Comparison of ENCODE assay signal across 8 cellular contexts in the genomic region with DNA sequence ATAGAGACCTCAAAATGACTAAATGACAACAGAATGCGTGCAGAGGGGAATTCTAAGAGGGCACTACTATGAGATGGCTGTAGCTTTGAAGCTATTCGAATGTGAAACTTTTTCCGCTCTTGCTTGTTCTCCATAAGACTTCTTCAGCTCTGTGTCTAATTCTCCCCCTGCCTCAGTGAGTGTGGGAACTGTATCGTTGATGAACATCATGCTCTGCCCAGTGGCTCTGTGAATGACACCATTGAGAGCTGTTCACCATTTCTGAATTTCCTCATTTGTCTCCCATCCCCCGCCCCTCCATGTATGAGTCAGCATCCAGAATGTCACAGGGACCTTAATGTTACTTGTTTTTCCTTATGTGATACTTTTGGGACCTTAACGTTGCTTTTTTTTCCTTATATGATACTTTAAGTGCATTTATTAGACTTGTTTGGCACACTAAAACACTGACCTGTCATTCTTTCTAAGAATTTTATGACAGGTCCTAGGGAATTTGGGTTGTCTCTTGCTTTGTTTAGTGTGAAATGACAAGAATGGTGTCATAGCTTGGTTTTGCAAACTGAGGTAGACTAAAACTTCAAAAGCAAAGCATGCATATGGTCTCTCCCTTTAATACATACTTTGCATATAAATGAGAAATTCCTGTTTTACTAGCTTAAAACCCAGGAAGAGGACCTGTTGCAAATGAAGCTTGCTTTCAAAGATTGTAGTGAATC.
DNase-seq lines count a peak whose midpoint lies in the region; ATAC-seq and TF ChIP-seq lines count a peak whose summit lies in the region.

No MANE protein-coding gene starts in this region.

- H3K4me3 Mint-ChIP-seq in activated naive CD4-positive, alpha-beta T cell treated with anti-CD3 and anti-CD28 coated beads, Interleukin-2, amount 10 ng/mL, durations not matched to agents 7 days and 5 days = no peak overlapping the region

- ATAC-seq in GM19467 (IDR thresholded peaks at IDR 0.05; ENCODE audit: unreplicated experiment) = peak; percentile 32

- H3K27ac ChIP-seq in right atrium auricular region (peak overlapping the region; percentile 67), skeletal muscle tissue (ENCODE audit: low read depth, low read length) (peak overlapping the region; percentile 44)

- H3K27me3 ChIP-seq in right atrium auricular region = no peaks in the 10 kb centered on the region
- no peaks in the 10 kb centered on the region for H3K27me3 ChIP-seq in skeletal muscle tissue (ENCODE audit: control insufficient read depth in 3 of 3, insufficient read depth in 3 of 3, low read length in 3 of 3)

- H3K4me1 ChIP-seq in right atrium auricular region (peaks cover 0 to 86% of the 10 kb centered on the region in 2 donors), skeletal muscle tissue (ENCODE audit: control insufficient read depth in 3 of 3, insufficient read depth in 3 of 3, low read length in 3 of 3) (peaks cover 47 to 60% (median 50%) of the 10 kb centered on the region in 3 donors)

- intact Hi-C loops in posterior vena cava (cut with DNase I) = no loop called here

- no peaks in the 10 kb centered on the region for H3K9me3 ChIP-seq in right atrium auricular region
- H3K9me3 ChIP-seq in skeletal muscle tissue (ENCODE audit: control insufficient read depth in 3 of 3, low read length in 3 of 3) = no peaks in the 10 kb centered on the region

- no peak overlapping the region for H3K9ac ChIP-seq in skeletal muscle tissue (ENCODE audit: low read depth in 1 of 3, low read length in 3 of 3)

- no peak overlapping the region for H3K4me3 ChIP-seq in right atrium auricular region
- no peak overlapping the region for H3K4me3 ChIP-seq in skeletal muscle tissue (ENCODE audit: low read length in 3 of 3)

- H3K36me3 ChIP-seq in right atrium auricular region (no peaks in the 10 kb centered on the region), skeletal muscle tissue (ENCODE audit: control insufficient read depth in 3 of 3, insufficient read depth in 3 of 3, low read length in 3 of 3) (no peaks in the 10 kb centered on the region)

- peaks cover 2% of the 10 kb centered on the region for H3K36me3 Mint-ChIP-seq in activated naive CD4-positive, alpha-beta T cell treated with anti-CD3 and anti-CD28 coated beads, Interleukin-2, amount 10 ng/mL, durations not matched to agents 7 days and 5 days

- CTCF ChIA-PET in activated naive CD4-positive, alpha-beta T cell treated with anti-CD3 and anti-CD28 coated beads, Interleukin-2, amount 10 ng/mL, durations not matched to agents 7 days and 5 days (lab: Charles Lee) = interaction anchor here (0.6 to 1.6 kb wide), 2 partner anchors 16 to 607 kb away, joined by 3 to 4 read pairs; no protein-coding TSS in a partner anchor

- TF ChIP-seq CTCF in right atrium auricular region (IDR thresholded peaks at IDR 0.05) = no peak

- H3K27me3 Mint-ChIP-seq in activated naive CD4-positive, alpha-beta T cell treated with anti-CD3 and anti-CD28 coated beads, Interleukin-2, amount 10 ng/mL, durations not matched to agents 7 days and 5 days = no peaks in the 10 kb centered on the region

- H3K4me1 Mint-ChIP-seq in activated naive CD4-positive, alpha-beta T cell treated with anti-CD3 and anti-CD28 coated beads, Interleukin-2, amount 10 ng/mL, durations not matched to agents 7 days and 5 days = peaks cover 28% of the 10 kb centered on the region

- H3K9me3 Mint-ChIP-seq in activated naive CD4-positive, alpha-beta T cell treated with anti-CD3 and anti-CD28 coated beads, Interleukin-2, amount 10 ng/mL, durations not matched to agents 7 days and 5 days = no peaks in the 10 kb centered on the region

- H3K27ac Mint-ChIP-seq in activated naive CD4-positive, alpha-beta T cell treated with anti-CD3 and anti-CD28 coated beads, Interleukin-2, amount 10 ng/mL, durations not matched to agents 7 days and 5 days = peak overlapping the region; percentile 40

- peak; percentile 77 for DNase-seq in COLO829 (ENCODE audit: low spot score)
- peak; percentile 58 for DNase-seq in KBM-7
- DNase-seq in activated naive CD4-positive, alpha-beta T cell treated with anti-CD3 and anti-CD28 coated beads, Interleukin-2, amount 10 ng/mL, durations not matched to agents 7 days and 5 days = peak; percentile 22
- peak; percentile 82 for DNase-seq in right atrium auricular region (ENCODE audit: low spot score)
- no peak for DNase-seq in posterior vena cava (ENCODE audit: low spot score)
- no peak for DNase-seq in NCI-H1436 treated with DMSO at 0.1 percent for 48 hours (lab: John Stamatoyannopoulos, UW)

- in situ Hi-C loops in KBM-7 (cut with MboI; ENCODE audit: low pct_unique_long_range_greater_than_20kb, low sequenced_read_pairs) = no loop called here

Comparison
In these comparisons a context has a peak if more than half of its experiments do, and no peak if none do; other contexts are left out.
1. DNase-seq: peak in COLO829 (single experiment), KBM-7 (single experiment), activated naive CD4-positive, alpha-beta T cell treated with anti-CD3 and anti-CD28 coated beads, Interleukin-2, amount 10 ng/mL, durations not matched to agents 7 days and 5 days (single experiment) and right atrium auricular region (single experiment); none in posterior vena cava (single experiment) and NCI-H1436 treated with DMSO at 0.1 percent for 48 hours (single experiment).